In genomic region chr6:150867117-150867516, GRCh38 we compare ENCODE assay signal across 8 cellular contexts. TPM values are rescaled to one million over a fixed set of nuclear protein-coding genes. Genes with fewer than 3 reads are reported as not detected.
DNase-seq lines count a peak whose midpoint lies in the region; TF ChIP-seq lines count a peak whose summit lies in the region.

No MANE protein-coding gene starts in this region.

- no peaks in the 10 kb centered on the region for H3K27me3 ChIP-seq in PC-9 (ENCODE audit: insufficient read depth, low read depth)
- H3K27me3 ChIP-seq in ovary = no peaks in the 10 kb centered on the region

- peaks cover 34% of the 10 kb centered on the region for H4K20me1 ChIP-seq in PC-9 (ENCODE audit: insufficient read depth)

- peaks cover 18% of the 10 kb centered on the region for H3K36me3 Mint-ChIP-seq in endothelial cell (ENCODE audit: low read depth, unreplicated experiment)

- peak overlapping the region; percentile 63 for H3K4me3 ChIP-seq in PC-9
- peak overlapping the region; percentile 64 for H3K4me3 ChIP-seq in ovary

- peaks cover 25% of the 10 kb centered on the region for H3K4me1 Mint-ChIP-seq in endothelial cell (ENCODE audit: unreplicated experiment)

- H3K27ac Mint-ChIP-seq in endothelial cell (ENCODE audit: unreplicated experiment) = peak overlapping the region; percentile 100

- peaks cover 52% of the 10 kb centered on the region for H3K79me2 ChIP-seq in PC-9 (ENCODE audit: low read depth)

- H3K9me2 ChIP-seq in PC-9 (ENCODE audit: insufficient read depth) = no peaks in the 10 kb centered on the region

- TF ChIP-seq CTCF in PC-9 (conservative IDR thresholded peaks at IDR 0.05) = no peak
- no peak for TF ChIP-seq CTCF in endothelial cell (IDR thresholded peaks at IDR 0.05; ENCODE audit: unreplicated experiment)
- no peak for TF ChIP-seq CTCF in ovary (IDR thresholded peaks at IDR 0.05)

- no peak for TF ChIP-seq POLR2A in ovary (IDR thresholded peaks at IDR 0.05)

- POLR2A ChIA-PET in PC-9 (lab: Charles Lee; ENCODE audit: unreplicated experiment) = no interaction called here

- no TSS peak for BruUV-seq in PC-9 (replicated peaks; lab: Mats Ljungman, UMichigan)

- peak overlapping the region; percentile 94 for H3K4me2 ChIP-seq in PC-9

- TF ChIP-seq EP300 in ovary (IDR thresholded peaks at IDR 0.05) = no peak

- peak overlapping the region; percentile 96 for H3K4me3 Mint-ChIP-seq in endothelial cell (ENCODE audit: unreplicated experiment)

- H3F3A ChIP-seq in PC-9 (ENCODE audit: insufficient read depth, low read depth) = no peaks in the 10 kb centered on the region

- in situ Hi-C loops in KBM-7 (cut with MboI; ENCODE audit: low pct_unique_long_range_greater_than_20kb, low sequenced_read_pairs) = no loop called here

- H3K9me3 ChIP-seq in PC-9 (ENCODE audit: insufficient read depth, low read depth) = no peaks in the 10 kb centered on the region
- no peaks in the 10 kb centered on the region for H3K9me3 ChIP-seq in ovary

- H3K9me3 Mint-ChIP-seq in endothelial cell (ENCODE audit: unreplicated experiment) = no peaks in the 10 kb centered on the region

- H3K27ac ChIP-seq in PC-9 (peak overlapping the region; percentile 78; the same call in 1 of the 2 replicates), ovary (peak overlapping the region; percentile 81 to 88)

- DNase-seq in ELF-1 (ENCODE audit: low read depth, low spot score) (peak; percentile 30), PC-9 (no peak), endothelial cell (ENCODE audit: low spot score) (no peak), ovary (no peak), NCI-H1048 (lab: John Stamatoyannopoulos, UW) (no peak), DMS114 treated with DMSO at 0.1 percent for 48 hours (lab: John Stamatoyannopoulos, UW; ENCODE audit: unreplicated experiment) (no peak), posterior vena cava (ENCODE audit: low spot score) (no peak), KBM-7 (no peak)

- H3K36me3 ChIP-seq in PC-9 (ENCODE audit: low read depth) = peaks cover 8% of the 10 kb centered on the region
- H3K36me3 ChIP-seq in ovary = no peaks in the 10 kb centered on the region

- no peak overlapping the region for H2AFZ ChIP-seq in PC-9

- WGBS in ovary, 3 donors = 30 to 35% (median 30%) methylated on average over 13 of the region's 13 CpGs

- peaks cover 17% of the 10 kb centered on the region for H3K27me3 Mint-ChIP-seq in endothelial cell (ENCODE audit: unreplicated experiment)

- CTCF ChIA-PET in PC-9 (lab: Charles Lee) = interaction anchor here (0.7 kb wide), 1 partner anchor 51 kb away, joined by 7 read pairs; no protein-coding TSS in a partner anchor

- peaks cover 4% of the 10 kb centered on the region for H3K4me1 ChIP-seq in PC-9 (replicated peaks; ENCODE audit: insufficient read depth)
- H3K4me1 ChIP-seq in ovary (ENCODE audit: insufficient read depth) = no peaks in the 10 kb centered on the region

- intact Hi-C loops in PC-9 (cut with micrococcal nuclease; ENCODE audit: unreplicated experiment) (no loop called here), ovary (cut with DNase I) (no loop called here), posterior vena cava (cut with DNase I) (no loop called here)

RNA-seq across cellular contexts. Expression of gene MTHFD1L, which starts 1.6 kb away (rescaled TPM):
- total RNA-seq in PC-9 (2021) = 53.3 and 65.8 TPM in 2 replicates
- 66.0 TPM for total RNA-seq in endothelial cell (ENCODE audit: unreplicated experiment)
- 10 to 100 TPM; 13.0 to 91.1 (median 30.6) TPM for total RNA-seq in ovary
- polyA plus RNA-seq in ovary = 10 to 100 TPM; 14.0 to 23.2 TPM
- total RNA-seq in posterior vena cava = 10 to 100 TPM; 45.3 to 53.4 TPM
